ENCODE assay signal across 8 cellular contexts in genomic region chr3:100209948-100210776, GRCh38. TPM values are rescaled to one million over a fixed set of nuclear protein-coding genes. Genes with fewer than 3 reads are reported as not detected.
DNase-seq lines count a peak whose midpoint lies in the region; ATAC-seq and TF ChIP-seq lines count a peak whose summit lies in the region.

No MANE protein-coding gene starts in this region.

- H3K9me3 ChIP-seq in mesenchymal stem cell (ENCODE audit: control insufficient read depth, low read length) (no peaks in the 10 kb centered on the region), SK-N-SH (no peaks in the 10 kb centered on the region)

- H3K36me3 ChIP-seq in mesenchymal stem cell (ENCODE audit: control insufficient read depth in 1 of 2, insufficient read depth in 2 of 2, low read depth in 1 of 2, low read length in 2 of 2) (no peaks in the 10 kb centered on the region), SK-N-SH (replicated peaks in 1 of 2; ENCODE audit: control insufficient read depth in 1 of 2, insufficient read depth in 2 of 2, low read length in 1 of 2) (no peaks in the 10 kb centered on the region)

- H3K14ac ChIP-seq in mesenchymal stem cell (ENCODE audit: low read length in 2 of 2): peak overlapping the region in 1 of 2 experiments; percentile 92

- no peaks in the 10 kb centered on the region for H3K79me2 ChIP-seq in SK-N-SH (ENCODE audit: insufficient read depth)

- no peak overlapping the region for H2BK5ac ChIP-seq in mesenchymal stem cell (ENCODE audit: low read depth, low read length, poor library complexity, severe bottlenecking)

- H3K4me3 Mint-ChIP-seq in activated CD4-positive, alpha-beta T cell treated with anti-CD3 and anti-CD28 coated beads, Interleukin-2, amount 10 ng/mL, durations not matched to agents 7 days and 5 days: peak overlapping the region; percentile 48
- peak overlapping the region; percentile 46 for H3K4me3 Mint-ChIP-seq in activated naive CD8-positive, alpha-beta T cell

- 41% methylated on average over 2 of the region's 2 CpGs for whole genome bisulfite sequencing in mesenchymal stem cell
- WGBS in SK-N-SH (ENCODE audit: low lambda C conversion rate): 94% methylated on average over 2 of the region's 2 CpGs

- H2BK12ac ChIP-seq in mesenchymal stem cell (ENCODE audit: low read length in 2 of 2): peak overlapping the region; percentile 89 to 97

- TF ChIP-seq RAD21 in SK-N-SH (IDR thresholded peaks at IDR 0.05; ENCODE audit: low read length): no peak

- TF ChIP-seq EP300 in SK-N-SH (IDR thresholded peaks at IDR 0.05; ENCODE audit: borderline replicate concordance in 1 of 2, low read depth in 1 of 2, low read length in 1 of 2): no peak

- peaks cover 7% of the 10 kb centered on the region for H3K9me3 Mint-ChIP-seq in activated CD4-positive, alpha-beta T cell treated with anti-CD3 and anti-CD28 coated beads, Interleukin-2, amount 10 ng/mL, durations not matched to agents 7 days and 5 days
- no peaks in the 10 kb centered on the region for H3K9me3 Mint-ChIP-seq in activated naive CD8-positive, alpha-beta T cell (ENCODE audit: low read depth)

- DNase-seq in activated CD4-positive, alpha-beta T cell treated with anti-CD3 and anti-CD28 coated beads, Interleukin-2, amount 10 ng/mL, durations not matched to agents 7 days and 5 days: peak; percentile 26
- no peak for DNase-seq in activated CD4-positive, alpha-beta T cell treated with anti-CD3 and anti-CD28 coated beads, Interleukin-2, amount 50 U/mL, for 1 hour
- DNase-seq in mesenchymal stem cell (peak; percentile 68), HuH-7.5 (ENCODE audit: low spot score) (no peak), SK-N-SH (no peak), amniotic stem cell (lab: John Stamatoyannopoulos, UW) (no peak)

- no peaks in the 10 kb centered on the region for H4K20me1 ChIP-seq in SK-N-SH (ENCODE audit: insufficient read depth)

- H2AK5ac ChIP-seq in mesenchymal stem cell (ENCODE audit: low read length, severe bottlenecking): no peak overlapping the region

- H2AFZ ChIP-seq in mesenchymal stem cell (ENCODE audit: low read depth, low read length): no peak overlapping the region
- H2AFZ ChIP-seq in SK-N-SH (ENCODE audit: low read depth): no peak overlapping the region; the same call in 1 of the 2 replicates

- no peaks in the 10 kb centered on the region for H3F3A ChIP-seq in SK-N-SH (replicated peaks; ENCODE audit: insufficient read depth)

- H3K36me3 Mint-ChIP-seq in activated CD4-positive, alpha-beta T cell treated with anti-CD3 and anti-CD28 coated beads, Interleukin-2, amount 10 ng/mL, durations not matched to agents 7 days and 5 days (ENCODE audit: low read depth): peaks cover 16% of the 10 kb centered on the region
- peaks cover 2% of the 10 kb centered on the region for H3K36me3 Mint-ChIP-seq in activated naive CD8-positive, alpha-beta T cell

- no peaks in the 10 kb centered on the region for H3K79me1 ChIP-seq in mesenchymal stem cell (replicated peaks; ENCODE audit: low read length, poor library complexity, severe bottlenecking)

- H3K4ac ChIP-seq in mesenchymal stem cell (ENCODE audit: low read depth in 1 of 2, low read length in 2 of 2): peak overlapping the region; percentile 98

- peak overlapping the region; percentile 71 for H2BK120ac ChIP-seq in mesenchymal stem cell (ENCODE audit: low read depth, low read length)

- POLR2A ChIA-PET in activated CD4-positive, alpha-beta T cell treated with anti-CD3 and anti-CD28 coated beads, Interleukin-2, amount 10 ng/mL, durations not matched to agents 7 days and 5 days (lab: Charles Lee): interaction anchor here (0.6 kb wide), 1 partner anchor 411 kb away, joined by 3 read pairs; no protein-coding TSS in a partner anchor
- POLR2A ChIA-PET in SK-N-SH (lab: Yijun Ruan, JAX): no interaction called here

- H3K18ac ChIP-seq in mesenchymal stem cell (ENCODE audit: low read depth in 1 of 2, low read length in 2 of 2): peak overlapping the region; percentile 81 to 94

- H3K4me2 ChIP-seq in mesenchymal stem cell (ENCODE audit: low read length, poor library complexity, severe bottlenecking): no peak overlapping the region
- H3K4me2 ChIP-seq in SK-N-SH: no peak overlapping the region

- H3K4me3 ChIP-seq in mesenchymal stem cell (ENCODE audit: insufficient read depth in 1 of 2, low read depth in 1 of 2, low read length in 2 of 2) (peak overlapping the region in 1 of 2 experiments; percentile 17), SK-N-SH (ENCODE audit: low read depth in 2 of 2, low read length in 1 of 2) (no peak overlapping the region)

- peak; percentile 95 for ATAC-seq in HG03064 (IDR thresholded peaks at IDR 0.05; ENCODE audit: low read depth, unreplicated experiment)

- CTCF ChIA-PET in activated CD4-positive, alpha-beta T cell treated with anti-CD3 and anti-CD28 coated beads, Interleukin-2, amount 10 ng/mL, durations not matched to agents 7 days and 5 days (lab: Charles Lee): no interaction called here
- CTCF ChIA-PET in SK-N-SH (lab: Yijun Ruan, JAX): interaction anchor here (1.6 kb wide), 1 partner anchor 18 kb away, joined by 4 read pairs; no protein-coding TSS in a partner anchor

- H3K4me1 ChIP-seq in mesenchymal stem cell (ENCODE audit: control insufficient read depth, insufficient read depth, low read depth, low read length): no peaks in the 10 kb centered on the region
- H3K4me1 ChIP-seq in SK-N-SH (ENCODE audit: control insufficient read depth in 1 of 2, insufficient read depth in 2 of 2, low read depth in 1 of 2, low read length in 1 of 2): no peaks in the 10 kb centered on the region; a peak in 2 of 4 replicates

- H3K9ac ChIP-seq in mesenchymal stem cell (ENCODE audit: low read length) (peak overlapping the region; percentile 76), SK-N-SH (no peak overlapping the region)

- H2BK15ac ChIP-seq in mesenchymal stem cell (ENCODE audit: low read depth, poor library complexity, severe bottlenecking): peak overlapping the region; percentile 96

- H3K9me2 ChIP-seq in SK-N-SH: no peaks in the 10 kb centered on the region

- H3K27me3 ChIP-seq in mesenchymal stem cell (ENCODE audit: control insufficient read depth in 1 of 2, insufficient read depth in 1 of 2, low read length in 2 of 2): no peaks in the 10 kb centered on the region
- H3K27me3 ChIP-seq in SK-N-SH (ENCODE audit: insufficient read depth): no peaks in the 10 kb centered on the region

- H3K23ac ChIP-seq in mesenchymal stem cell (ENCODE audit: low read length in 2 of 2): no peak overlapping the region

- TF ChIP-seq CTCF in SK-N-SH (IDR thresholded peaks at IDR 0.05): no peak

- peak overlapping the region; percentile 87 for H3K27ac Mint-ChIP-seq in activated CD4-positive, alpha-beta T cell treated with anti-CD3 and anti-CD28 coated beads, Interleukin-2, amount 10 ng/mL, durations not matched to agents 7 days and 5 days
- H3K27ac Mint-ChIP-seq in activated naive CD8-positive, alpha-beta T cell: peak overlapping the region; percentile 72

- no peaks in the 10 kb centered on the region for H3K27me3 Mint-ChIP-seq in activated CD4-positive, alpha-beta T cell treated with anti-CD3 and anti-CD28 coated beads, Interleukin-2, amount 10 ng/mL, durations not matched to agents 7 days and 5 days
- H3K27me3 Mint-ChIP-seq in activated naive CD8-positive, alpha-beta T cell: no peaks in the 10 kb centered on the region

- H4K91ac ChIP-seq in mesenchymal stem cell (ENCODE audit: low read length): peak overlapping the region; percentile 85

- H3K27ac ChIP-seq in mesenchymal stem cell (ENCODE audit: low read length, poor library complexity, severe bottlenecking): no peak overlapping the region
- no peak overlapping the region for H3K27ac ChIP-seq in SK-N-SH (ENCODE audit: low read depth in 2 of 2, low read length in 1 of 2)

- peak overlapping the region; percentile 93 for H4K8ac ChIP-seq in mesenchymal stem cell (ENCODE audit: low read length)

- H3K4me1 Mint-ChIP-seq in activated CD4-positive, alpha-beta T cell treated with anti-CD3 and anti-CD28 coated beads, Interleukin-2, amount 10 ng/mL, durations not matched to agents 7 days and 5 days: peaks cover 26% of the 10 kb centered on the region
- H3K4me1 Mint-ChIP-seq in activated naive CD8-positive, alpha-beta T cell (ENCODE audit: low read depth): peaks cover 17% of the 10 kb centered on the region

TF ChIP-seq in SK-N-SH, 30 proteins besides CTCF, POLR2A, EP300 and RAD21:
- TF ChIP-seq CHD2 (IDR thresholded peaks at IDR 0.05; ENCODE audit: low read length, partially characterized antibody) (no peak), RCOR1 (IDR thresholded peaks at IDR 0.05; ENCODE audit: low read length) (no peak), EZH2phosphoT487 (IDR thresholded peaks at IDR 0.05; ENCODE audit: borderline replicate concordance, low read depth) (no peak), FOXJ3 (CRISPR knock-in tag; IDR thresholded peaks at IDR 0.05) (no peak), GATA2 (CRISPR knock-in tag; IDR thresholded peaks at IDR 0.05) (no peak), NRF1 (IDR thresholded peaks at IDR 0.05; ENCODE audit: low read depth, low read length) (no peak), MEF2A (IDR thresholded peaks at IDR 0.05; ENCODE audit: borderline replicate concordance, low read depth) (no peak), RXRA (IDR thresholded peaks at IDR 0.05; ENCODE audit: borderline replicate concordance, low read depth) (no peak), MAX (IDR thresholded peaks at IDR 0.05; ENCODE audit: low read depth) (no peak), TCF12 (IDR thresholded peaks at IDR 0.05) (no peak)

RNA-seq across cellular contexts. Expression of gene TBC1D23, which starts 50.6 kb away (rescaled TPM):
- total RNA-seq in activated CD4-positive, alpha-beta T cell treated with anti-CD3 and anti-CD28 coated beads, Interleukin-2, amount 10 ng/mL, durations not matched to agents 7 days and 5 days: 10 to 100 TPM; 28.2 to 28.6 TPM
- 28.3 TPM for polyA plus RNA-seq in mesenchymal stem cell (2013, experiment 1 of 2)
- polyA plus RNA-seq in mesenchymal stem cell (2013, experiment 2 of 2): 30.1 TPM
- polyA plus RNA-seq in SK-N-SH (2012; rRNA removed): 6.7 and 10.9 TPM in 2 replicates
- 11.7 and 13.6 TPM in 2 replicates for polyA plus RNA-seq in SK-N-SH (2012; cell fraction: cytosol; rRNA removed)
- polyA plus RNA-seq in SK-N-SH (2012; cell fraction: nucleus; rRNA removed): 6.5 and 11.0 TPM in 2 replicates

Comparison
In these comparisons a context has a peak if more than half of its experiments do, and no peak if none do; other contexts are left out.
1. DNase-seq: peak in activated CD4-positive, alpha-beta T cell treated with anti-CD3 and anti-CD28 coated beads, Interleukin-2, amount 10 ng/mL, durations not matched to agents 7 days and 5 days (single experiment) and mesenchymal stem cell (single experiment); none in activated CD4-positive, alpha-beta T cell treated with anti-CD3 and anti-CD28 coated beads, Interleukin-2, amount 50 U/mL, for 1 hour (single experiment), HuH-7.5 (single experiment), SK-N-SH (single experiment) and amniotic stem cell (single experiment).